ENCODE assay signal across 1 cellular context in the genomic region with DNA sequence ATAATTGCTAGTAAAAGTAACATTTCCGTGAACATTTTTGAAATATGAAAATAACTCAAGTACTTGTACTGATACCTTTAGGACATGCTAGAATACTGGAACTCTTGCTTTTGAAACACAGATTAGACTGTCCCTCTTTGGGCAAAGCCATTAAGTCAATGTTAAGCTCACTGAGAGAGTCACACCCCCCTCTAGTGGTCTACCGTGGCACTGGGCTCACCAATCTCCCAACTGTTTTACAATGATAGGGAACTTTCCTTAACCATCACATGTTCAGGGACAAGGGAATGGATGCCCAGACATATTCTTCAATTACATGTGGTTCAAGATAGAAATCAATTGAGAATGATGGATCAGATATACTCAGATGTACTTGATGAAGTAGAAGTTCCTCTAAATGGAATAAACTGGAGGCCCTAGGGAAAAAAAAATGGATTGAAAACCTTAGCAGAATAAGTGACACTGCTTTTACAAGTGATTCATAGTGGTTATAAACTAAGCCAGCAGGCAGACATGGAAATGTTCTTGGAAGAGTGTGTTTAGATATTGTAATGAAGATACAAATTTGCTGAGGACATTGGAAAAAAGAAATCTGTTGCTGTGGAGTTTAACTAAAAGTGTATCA.
TF ChIP-seq lines count a peak whose summit lies in the region.

No MANE protein-coding gene starts in this region.

TF ChIP-seq in H1, 55 proteins besides CTCF, POLR2A, EP300 and RAD21 (continued from another document):
- no peak for TF ChIP-seq TBP (IDR thresholded peaks at IDR 0.05; ENCODE audit: low read depth, low read length)
TF ChIP-seq in H1: peak in this region for 2.
